Comparison of ENCODE assay signal across 8 cellular contexts in the genomic region with DNA sequence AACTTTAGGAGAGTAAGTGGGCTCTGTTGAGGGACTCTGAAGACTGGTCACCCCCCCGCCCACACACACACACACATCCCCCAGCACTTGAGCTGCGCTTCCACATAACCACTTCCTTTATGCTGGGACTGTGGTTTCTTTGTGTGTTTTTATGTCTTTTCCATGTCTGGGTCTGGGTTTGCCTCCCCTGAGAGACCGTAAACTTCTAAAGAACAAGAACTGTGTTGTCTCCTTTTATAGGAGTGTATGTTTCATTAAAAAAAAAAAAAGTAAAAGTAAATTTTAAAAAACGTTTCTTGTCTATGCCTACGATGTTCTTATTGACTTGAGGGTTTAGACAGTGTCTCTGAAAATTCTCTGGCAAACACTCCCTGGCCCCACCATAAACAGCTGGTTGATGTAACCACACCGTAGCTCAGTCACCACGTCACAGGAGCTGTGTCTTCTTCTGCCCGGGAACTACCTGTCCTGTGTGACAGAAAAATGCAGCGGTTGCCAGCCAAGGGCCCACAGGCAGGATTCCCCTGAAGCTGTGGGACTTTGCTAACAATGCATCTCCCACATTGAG.
A peak's percentile ranks its signal among the peaks of the same experiment; 100 is the strongest.
DNase-seq lines count a peak whose midpoint lies in the region; ATAC-seq and TF ChIP-seq lines count a peak whose summit lies in the region.

No MANE protein-coding gene starts in this region.

- H3K27me3 ChIP-seq in mammary epithelial cell (ENCODE audit: insufficient read depth, low read length), result peaks cover under 1% of the 10 kb centered on the region

- H3K36me3 Mint-ChIP-seq in MCF 10A (ENCODE audit: insufficient read depth, unreplicated experiment), result peaks cover 4% of the 10 kb centered on the region
- H3K36me3 Mint-ChIP-seq in activated CD8-positive, alpha-beta T cell treated with anti-CD3 and anti-CD28 coated beads for 36 hours (ENCODE audit: low read depth), result no peaks in the 10 kb centered on the region
- no peaks in the 10 kb centered on the region for H3K36me3 Mint-ChIP-seq in naive thymus-derived CD8-positive, alpha-beta T cell

- BruUV-seq in mammary epithelial cell (replicated peaks; lab: Mats Ljungman, UMichigan) (no TSS peak), MCF 10A (replicated peaks; lab: Mats Ljungman, UMichigan) (no TSS peak)

- intact Hi-C loops in mammary epithelial cell (cut with micrococcal nuclease), result no loop called here
- intact Hi-C loops in MCF 10A (cut with micrococcal nuclease), result no loop called here
- intact Hi-C loops in activated CD8-positive, alpha-beta T cell treated with anti-CD3 and anti-CD28 coated beads for 36 hours (cut with micrococcal nuclease), result no loop called here

- H3K9ac ChIP-seq in mammary epithelial cell (ENCODE audit: insufficient read depth, low read length), result no peak overlapping the region

- H3K4me3 ChIP-seq in mammary epithelial cell (replicated peaks in 1 of 3; ENCODE audit: insufficient read depth in 1 of 3, low read depth in 2 of 3, low read length in 3 of 3), result no peak overlapping the region

- H3K36me3 ChIP-seq in mammary epithelial cell (ENCODE audit: insufficient read depth, low read length), result no peaks in the 10 kb centered on the region

- no peak overlapping the region for H3K27ac Mint-ChIP-seq in MCF 10A (ENCODE audit: low read depth, unreplicated experiment)
- no peak overlapping the region for H3K27ac Mint-ChIP-seq in activated CD8-positive, alpha-beta T cell treated with anti-CD3 and anti-CD28 coated beads for 36 hours
- H3K27ac Mint-ChIP-seq in naive thymus-derived CD8-positive, alpha-beta T cell, result peak overlapping the region in 8 of 10 donors; percentile 44 to 94 (median 82)

- H3K27ac ChIP-seq in mammary epithelial cell (ENCODE audit: insufficient read depth, low read depth, low read length), result no peak overlapping the region

- peaks cover 9% of the 10 kb centered on the region for H3K4me1 ChIP-seq in mammary epithelial cell (ENCODE audit: insufficient read depth, low read length)

- POLR2A ChIA-PET in MCF 10A (lab: Yijun Ruan, JAX), result no interaction called here
- POLR2A ChIA-PET in activated CD8-positive, alpha-beta T cell treated with anti-CD3 and anti-CD28 coated beads for 36 hours (lab: Charles Lee), result no interaction called here
- POLR2A ChIA-PET in naive thymus-derived CD8-positive, alpha-beta T cell (lab: Charles Lee), result no interaction called here

- no peaks in the 10 kb centered on the region for H3K27me3 Mint-ChIP-seq in MCF 10A (ENCODE audit: insufficient read depth, unreplicated experiment)
- peaks cover 25% of the 10 kb centered on the region for H3K27me3 Mint-ChIP-seq in activated CD8-positive, alpha-beta T cell treated with anti-CD3 and anti-CD28 coated beads for 36 hours
- peaks cover 6 to 30% (median 18%) of the 10 kb centered on the region in 5 donors for H3K27me3 Mint-ChIP-seq in naive thymus-derived CD8-positive, alpha-beta T cell

- dilution Hi-C loops in mammary epithelial cell (cut with HindIII; ENCODE audit: low sequenced_read_pairs), result no loop called here

- no peak for TF ChIP-seq CTCF in mammary epithelial cell (conservative IDR thresholded peaks at IDR 0.05 in 1 of 2, IDR thresholded peaks at IDR 0.05 in 1 of 2; ENCODE audit: extremely low read depth in 1 of 2, insufficient read depth in 1 of 2, low read depth in 1 of 2, low read length in 2 of 2)
- TF ChIP-seq CTCF in MCF 10A (IDR thresholded peaks at IDR 0.05; ENCODE audit: unreplicated experiment), result no peak
- no peak for TF ChIP-seq CTCF in activated CD8-positive, alpha-beta T cell treated with anti-CD3 and anti-CD28 coated beads for 36 hours (IDR thresholded peaks at IDR 0.05)

- no peaks in the 10 kb centered on the region for H4K20me1 ChIP-seq in mammary epithelial cell (ENCODE audit: insufficient read depth, low read length)

- no peaks in the 10 kb centered on the region for H3K4me1 Mint-ChIP-seq in MCF 10A (ENCODE audit: insufficient read depth, unreplicated experiment)
- H3K4me1 Mint-ChIP-seq in activated CD8-positive, alpha-beta T cell treated with anti-CD3 and anti-CD28 coated beads for 36 hours (ENCODE audit: low read depth), result peaks cover 34% of the 10 kb centered on the region
- peaks cover 17 to 35% (median 27%) of the 10 kb centered on the region in 4 donors for H3K4me1 Mint-ChIP-seq in naive thymus-derived CD8-positive, alpha-beta T cell

- ATAC-seq in HG03196 (IDR thresholded peaks at IDR 0.05; ENCODE audit: unreplicated experiment), result peak; percentile 35
- peak; percentile 82 for ATAC-seq in activated CD8-positive, alpha-beta T cell treated with anti-CD3 and anti-CD28 coated beads for 36 hours
- ATAC-seq in naive thymus-derived CD8-positive, alpha-beta T cell, result peak; percentile 85 to 89
- ATAC-seq in GM19452 (IDR thresholded peaks at IDR 0.05; ENCODE audit: unreplicated experiment), result no peak

- in situ Hi-C loops in mammary epithelial cell (cut with MboI; ENCODE audit: low sequenced_read_pairs in 2 of 2), result no loop called here

- H3K9me3 ChIP-seq in mammary epithelial cell (replicated peaks; ENCODE audit: insufficient read depth, low read length), result no peaks in the 10 kb centered on the region

- WGBS in mammary epithelial cell (ENCODE audit: low coverage, missing lambda C conversion rate), result 19% methylated on average over 9 of the region's 9 CpGs

- no peaks in the 10 kb centered on the region for H3K9me3 Mint-ChIP-seq in MCF 10A (ENCODE audit: unreplicated experiment)
- H3K9me3 Mint-ChIP-seq in activated CD8-positive, alpha-beta T cell treated with anti-CD3 and anti-CD28 coated beads for 36 hours, result no peaks in the 10 kb centered on the region
- H3K9me3 Mint-ChIP-seq in naive thymus-derived CD8-positive, alpha-beta T cell, result no peaks in the 10 kb centered on the region

- CTCF ChIA-PET in mammary epithelial cell (lab: Charles Lee; ENCODE audit: low non-redundant PET), result no interaction called here
- CTCF ChIA-PET in MCF 10A (lab: Yijun Ruan, JAX), result interaction anchor here (0.5 to 0.6 kb wide), 2 partner anchors 87 to 245 kb away, joined by 3 to 5 read pairs; no protein-coding TSS in a partner anchor
- CTCF ChIA-PET in activated CD8-positive, alpha-beta T cell treated with anti-CD3 and anti-CD28 coated beads for 36 hours (lab: Charles Lee), result no interaction called here

- H3K4me2 ChIP-seq in mammary epithelial cell (ENCODE audit: insufficient read depth, low read depth, low read length), result no peak overlapping the region

- DNase-seq in mammary epithelial cell, result peak; percentile 23
- no peak for DNase-seq in MCF 10A (ENCODE audit: unreplicated experiment)
- peak; percentile 63 for DNase-seq in activated CD8-positive, alpha-beta T cell treated with anti-CD3 and anti-CD28 coated beads for 36 hours
- peak in 8 of 10 donors; percentile 35 to 71 (median 68) for DNase-seq in naive thymus-derived CD8-positive, alpha-beta T cell
- DNase-seq in cerebellar cortex (ENCODE audit: low spot score), result no peak
- no peak for DNase-seq in NCI-H345 (lab: John Stamatoyannopoulos, UW)

- peak overlapping the region; percentile 40 for H2AFZ ChIP-seq in mammary epithelial cell (ENCODE audit: low read depth, low read length)

- H3K79me2 ChIP-seq in mammary epithelial cell (ENCODE audit: insufficient read depth, low read length), result no peaks in the 10 kb centered on the region

- H3K4me3 Mint-ChIP-seq in MCF 10A (ENCODE audit: unreplicated experiment), result no peak overlapping the region
- H3K4me3 Mint-ChIP-seq in activated CD8-positive, alpha-beta T cell treated with anti-CD3 and anti-CD28 coated beads for 36 hours, result no peak overlapping the region
- peak overlapping the region; percentile 27 to 81 (median 62) for H3K4me3 Mint-ChIP-seq in naive thymus-derived CD8-positive, alpha-beta T cell

Comparison
In these comparisons a context has a peak if more than half of its experiments do, and no peak if none do; other contexts are left out.
1. DNase-seq: peak in mammary epithelial cell (single experiment), activated CD8-positive, alpha-beta T cell treated with anti-CD3 and anti-CD28 coated beads for 36 hours (single experiment) and naive thymus-derived CD8-positive, alpha-beta T cell (8 of 10); none in MCF 10A (single experiment), cerebellar cortex (single experiment) and NCI-H345 (single experiment).
2. H3K27ac Mint-ChIP-seq: peak in naive thymus-derived CD8-positive, alpha-beta T cell (8 of 10); none in MCF 10A (single experiment) and activated CD8-positive, alpha-beta T cell treated with anti-CD3 and anti-CD28 coated beads for 36 hours (single experiment).
3. H3K4me3 Mint-ChIP-seq: peak in naive thymus-derived CD8-positive, alpha-beta T cell (10 of 10); none in MCF 10A (single experiment) and activated CD8-positive, alpha-beta T cell treated with anti-CD3 and anti-CD28 coated beads for 36 hours (single experiment).